In the genomic region with DNA sequence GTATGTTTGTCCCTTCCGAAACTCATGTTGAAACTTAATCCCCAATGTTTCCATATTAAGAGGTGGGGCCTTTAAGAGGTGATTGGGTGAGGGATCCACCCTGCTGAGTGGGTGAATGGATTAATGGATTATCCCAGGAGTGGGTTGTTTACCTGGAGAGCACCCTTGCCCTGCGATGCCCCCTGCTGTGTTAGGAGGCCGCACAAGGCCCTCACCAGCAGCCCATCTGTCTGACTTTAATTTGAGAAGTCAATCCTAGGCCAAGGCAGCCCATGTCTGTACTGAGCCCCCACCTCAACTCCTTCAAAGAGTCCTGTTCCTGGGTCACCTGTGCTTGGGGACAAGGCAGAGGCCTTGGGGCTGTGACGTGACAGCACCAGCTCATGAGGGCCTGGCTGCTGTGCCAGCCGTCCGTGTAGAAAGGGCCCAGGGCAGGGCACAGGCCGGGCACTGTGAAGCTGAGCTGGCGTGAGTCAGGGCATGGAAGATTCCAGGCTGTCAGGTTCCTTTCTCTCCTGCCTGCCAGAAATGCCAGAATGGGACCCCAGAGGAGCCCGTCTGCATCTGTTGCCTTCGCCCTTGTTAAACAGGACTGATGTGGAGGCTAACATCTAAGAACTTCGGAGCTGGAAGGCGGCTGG, we compare ENCODE assay signal across 17 cellular contexts. TPM values are rescaled to one million over a fixed set of nuclear protein-coding genes. Genes with fewer than 3 reads are reported as not detected.
DNase-seq lines count a peak whose midpoint lies in the region; ATAC-seq and TF ChIP-seq lines count a peak whose summit lies in the region.
"Had no signal": no experiment of that assay in that cellular context is flagged by ENCODE, and none has a peak within 500 bp of the region (broad histone marks: within the 10 kb centered on the region; RNA-seq: fewer than 3 reads in every experiment).

No MANE protein-coding gene starts in this region.

- H3K27ac Mint-ChIP-seq in activated CD8-positive, alpha-beta memory T cell treated with anti-CD3 and anti-CD28 coated beads, Interleukin-2, amount 10 ng/mL, durations not matched to agents 7 days and 5 days, result no peak overlapping the region
- no peak overlapping the region for H3K27ac Mint-ChIP-seq in stimulated activated naive B cell treated with anti-CD40 and anti-IgM and Interleukin-4, amounts not matched to agents 10 μg/mL and 1 μg/mL and 100 μg/mL, for 72 hours
- H3K27ac Mint-ChIP-seq: CD4-positive, CD25-positive, alpha-beta regulatory T cell had no signal

- peak; percentile 39 for DNase-seq in activated CD8-positive, alpha-beta memory T cell treated with anti-CD3 and anti-CD28 coated beads, Interleukin-2, amount 50 U/mL, for 48 hours
- no peak for DNase-seq in activated CD8-positive, alpha-beta memory T cell treated with anti-CD3 and anti-CD28 coated beads, Interleukin-2, amount 10 ng/mL, durations not matched to agents 7 days and 5 days
- DNase-seq in NCI-H524 (lab: John Stamatoyannopoulos, UW), result peak; percentile 98 to 99
- DNase-seq in vagina (ENCODE audit: extremely low spot score in 2 of 2), result peak in 1 of 2 donors; percentile 96
- DNase-seq in superior temporal gyrus (ENCODE audit: extremely low spot score), result no peak
- DNase-seq in stimulated activated naive B cell treated with anti-CD40 and anti-IgM and Interleukin-4, amounts not matched to agents 10 μg/mL and 1 μg/mL and 100 μg/mL, for 72 hours, result no peak
- DNase-seq: AML-193; Calu3; CD4-positive, CD25-positive, alpha-beta regulatory T cell; MG63; NCI-H1092 treated with DMSO at 0.1 percent for 48 hours; NCI-H1930; NCI-H226; SHP77 treated with DMSO at 0.1 percent for 48 hours had no signal

- no peaks in the 10 kb centered on the region for H3K27me3 ChIP-seq in vagina
- H3K27me3 ChIP-seq: MG63 had no signal

- H3K27me3 Mint-ChIP-seq in activated CD8-positive, alpha-beta memory T cell treated with anti-CD3 and anti-CD28 coated beads, Interleukin-2, amount 10 ng/mL, durations not matched to agents 7 days and 5 days, result peaks cover 5% of the 10 kb centered on the region
- H3K27me3 Mint-ChIP-seq in stimulated activated naive B cell treated with anti-CD40 and anti-IgM and Interleukin-4, amounts not matched to agents 10 μg/mL and 1 μg/mL and 100 μg/mL, for 72 hours, result no peaks in the 10 kb centered on the region

- TF ChIP-seq POLR2A in vagina (IDR thresholded peaks at IDR 0.05), result no peak

- no peaks in the 10 kb centered on the region for H3K36me3 Mint-ChIP-seq in activated CD8-positive, alpha-beta memory T cell treated with anti-CD3 and anti-CD28 coated beads, Interleukin-2, amount 10 ng/mL, durations not matched to agents 7 days and 5 days
- no peaks in the 10 kb centered on the region for H3K36me3 Mint-ChIP-seq in stimulated activated naive B cell treated with anti-CD40 and anti-IgM and Interleukin-4, amounts not matched to agents 10 μg/mL and 1 μg/mL and 100 μg/mL, for 72 hours
- H3K36me3 Mint-ChIP-seq: CD4-positive, CD25-positive, alpha-beta regulatory T cell had no signal

- ATAC-seq in activated CD8-positive, alpha-beta memory T cell treated with anti-CD3 and anti-CD28 coated beads, Interleukin-2, amount 10 ng/mL, durations not matched to agents 7 days and 5 days, result no peak
- peak; percentile 79 for ATAC-seq in esophagus mucosa
- no peak for ATAC-seq in GM21390 (IDR thresholded peaks at IDR 0.05; ENCODE audit: unreplicated experiment)
- no peak for ATAC-seq in stimulated activated naive B cell treated with anti-CD40 and anti-IgM and Interleukin-4, amounts not matched to agents 10 μg/mL and 1 μg/mL and 100 μg/mL, for 72 hours (replicated peaks)

- peak overlapping the region; percentile 60 for H3K27ac ChIP-seq in vagina
- H3K27ac ChIP-seq: KMS-11 had no signal

- CTCF ChIA-PET in activated CD8-positive, alpha-beta memory T cell treated with anti-CD3 and anti-CD28 coated beads, Interleukin-2, amount 10 ng/mL, durations not matched to agents 7 days and 5 days (lab: Charles Lee), result interaction anchor here (1.5 kb wide), 1 partner anchor 8 kb away, joined by 8 read pairs; no protein-coding TSS in a partner anchor

- H3K4me3 ChIP-seq in vagina, result no peak overlapping the region
- H3K4me3 ChIP-seq: MG63 had no signal

- no peak for TF ChIP-seq CTCF in vagina (IDR thresholded peaks at IDR 0.05)

- intact Hi-C loops in vagina (cut with DNase I), result no loop called here

- no peak overlapping the region for H3K4me3 Mint-ChIP-seq in activated CD8-positive, alpha-beta memory T cell treated with anti-CD3 and anti-CD28 coated beads, Interleukin-2, amount 10 ng/mL, durations not matched to agents 7 days and 5 days
- no peak overlapping the region for H3K4me3 Mint-ChIP-seq in stimulated activated naive B cell treated with anti-CD40 and anti-IgM and Interleukin-4, amounts not matched to agents 10 μg/mL and 1 μg/mL and 100 μg/mL, for 72 hours
- H3K4me3 Mint-ChIP-seq: CD4-positive, CD25-positive, alpha-beta regulatory T cell had no signal

- H3K9me3 ChIP-seq in vagina, result no peaks in the 10 kb centered on the region
- H3K9me3 ChIP-seq: MG63 had no signal

- no peaks in the 10 kb centered on the region for H3K36me3 ChIP-seq in vagina
- H3K36me3 ChIP-seq: MG63 had no signal

- peaks cover under 1% of the 10 kb centered on the region for H3K4me1 Mint-ChIP-seq in activated CD8-positive, alpha-beta memory T cell treated with anti-CD3 and anti-CD28 coated beads, Interleukin-2, amount 10 ng/mL, durations not matched to agents 7 days and 5 days
- H3K4me1 Mint-ChIP-seq in stimulated activated naive B cell treated with anti-CD40 and anti-IgM and Interleukin-4, amounts not matched to agents 10 μg/mL and 1 μg/mL and 100 μg/mL, for 72 hours, result no peaks in the 10 kb centered on the region

- H3K9me3 Mint-ChIP-seq in activated CD8-positive, alpha-beta memory T cell treated with anti-CD3 and anti-CD28 coated beads, Interleukin-2, amount 10 ng/mL, durations not matched to agents 7 days and 5 days (ENCODE audit: low read depth), result no peaks in the 10 kb centered on the region
- H3K9me3 Mint-ChIP-seq in stimulated activated naive B cell treated with anti-CD40 and anti-IgM and Interleukin-4, amounts not matched to agents 10 μg/mL and 1 μg/mL and 100 μg/mL, for 72 hours, result no peaks in the 10 kb centered on the region
- H3K9me3 Mint-ChIP-seq: CD4-positive, CD25-positive, alpha-beta regulatory T cell had no signal

- no peaks in the 10 kb centered on the region for H3K4me1 ChIP-seq in vagina

RNA-seq across cellular contexts. Expression of gene TAF1B, which starts 21.3 kb away (rescaled TPM):
- 10 to 100 TPM; 29.5 to 31.2 TPM for total RNA-seq in activated CD8-positive, alpha-beta memory T cell treated with anti-CD3 and anti-CD28 coated beads, Interleukin-2, amount 10 ng/mL, durations not matched to agents 7 days and 5 days
- total RNA-seq in esophagus mucosa, result 24.7 TPM
- 20.1 TPM for total RNA-seq in vagina

Comparison
In these comparisons a context has a peak if more than half of its experiments do, and no peak if none do; other contexts are left out.
1. DNase-seq: peak in activated CD8-positive, alpha-beta memory T cell treated with anti-CD3 and anti-CD28 coated beads, Interleukin-2, amount 50 U/mL, for 48 hours (single experiment) and NCI-H524 (2 of 2); none in activated CD8-positive, alpha-beta memory T cell treated with anti-CD3 and anti-CD28 coated beads, Interleukin-2, amount 10 ng/mL, durations not matched to agents 7 days and 5 days (single experiment), superior temporal gyrus (single experiment) and stimulated activated naive B cell treated with anti-CD40 and anti-IgM and Interleukin-4, amounts not matched to agents 10 μg/mL and 1 μg/mL and 100 μg/mL, for 72 hours (single experiment).